1 cellular context compared by ENCODE assay signal in the genomic region with DNA sequence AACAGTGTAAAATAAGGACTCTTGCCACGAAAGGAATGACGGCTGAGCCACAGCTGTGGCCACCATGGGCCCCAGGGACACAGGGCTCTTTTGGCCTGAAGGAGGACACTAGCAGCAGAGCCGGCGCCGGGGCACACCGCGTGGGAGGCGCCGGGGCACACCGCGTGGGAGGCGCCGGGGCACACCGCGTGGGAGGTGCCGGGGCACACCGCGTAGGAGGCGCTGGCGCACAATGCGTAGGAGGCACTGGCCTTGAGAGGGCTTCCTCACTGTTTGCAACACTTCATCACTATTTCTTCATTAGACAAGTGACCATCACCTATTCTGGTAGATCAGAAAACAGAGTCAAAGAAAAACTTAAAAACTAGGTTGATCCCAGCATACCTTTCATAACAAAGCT.
TF ChIP-seq lines count a peak whose summit lies in the region.

No MANE protein-coding gene starts in this region.

TF ChIP-seq in GM23338, 12 proteins besides CTCF, POLR2A, EP300 and RAD21:
- TF ChIP-seq, protein P1, sequence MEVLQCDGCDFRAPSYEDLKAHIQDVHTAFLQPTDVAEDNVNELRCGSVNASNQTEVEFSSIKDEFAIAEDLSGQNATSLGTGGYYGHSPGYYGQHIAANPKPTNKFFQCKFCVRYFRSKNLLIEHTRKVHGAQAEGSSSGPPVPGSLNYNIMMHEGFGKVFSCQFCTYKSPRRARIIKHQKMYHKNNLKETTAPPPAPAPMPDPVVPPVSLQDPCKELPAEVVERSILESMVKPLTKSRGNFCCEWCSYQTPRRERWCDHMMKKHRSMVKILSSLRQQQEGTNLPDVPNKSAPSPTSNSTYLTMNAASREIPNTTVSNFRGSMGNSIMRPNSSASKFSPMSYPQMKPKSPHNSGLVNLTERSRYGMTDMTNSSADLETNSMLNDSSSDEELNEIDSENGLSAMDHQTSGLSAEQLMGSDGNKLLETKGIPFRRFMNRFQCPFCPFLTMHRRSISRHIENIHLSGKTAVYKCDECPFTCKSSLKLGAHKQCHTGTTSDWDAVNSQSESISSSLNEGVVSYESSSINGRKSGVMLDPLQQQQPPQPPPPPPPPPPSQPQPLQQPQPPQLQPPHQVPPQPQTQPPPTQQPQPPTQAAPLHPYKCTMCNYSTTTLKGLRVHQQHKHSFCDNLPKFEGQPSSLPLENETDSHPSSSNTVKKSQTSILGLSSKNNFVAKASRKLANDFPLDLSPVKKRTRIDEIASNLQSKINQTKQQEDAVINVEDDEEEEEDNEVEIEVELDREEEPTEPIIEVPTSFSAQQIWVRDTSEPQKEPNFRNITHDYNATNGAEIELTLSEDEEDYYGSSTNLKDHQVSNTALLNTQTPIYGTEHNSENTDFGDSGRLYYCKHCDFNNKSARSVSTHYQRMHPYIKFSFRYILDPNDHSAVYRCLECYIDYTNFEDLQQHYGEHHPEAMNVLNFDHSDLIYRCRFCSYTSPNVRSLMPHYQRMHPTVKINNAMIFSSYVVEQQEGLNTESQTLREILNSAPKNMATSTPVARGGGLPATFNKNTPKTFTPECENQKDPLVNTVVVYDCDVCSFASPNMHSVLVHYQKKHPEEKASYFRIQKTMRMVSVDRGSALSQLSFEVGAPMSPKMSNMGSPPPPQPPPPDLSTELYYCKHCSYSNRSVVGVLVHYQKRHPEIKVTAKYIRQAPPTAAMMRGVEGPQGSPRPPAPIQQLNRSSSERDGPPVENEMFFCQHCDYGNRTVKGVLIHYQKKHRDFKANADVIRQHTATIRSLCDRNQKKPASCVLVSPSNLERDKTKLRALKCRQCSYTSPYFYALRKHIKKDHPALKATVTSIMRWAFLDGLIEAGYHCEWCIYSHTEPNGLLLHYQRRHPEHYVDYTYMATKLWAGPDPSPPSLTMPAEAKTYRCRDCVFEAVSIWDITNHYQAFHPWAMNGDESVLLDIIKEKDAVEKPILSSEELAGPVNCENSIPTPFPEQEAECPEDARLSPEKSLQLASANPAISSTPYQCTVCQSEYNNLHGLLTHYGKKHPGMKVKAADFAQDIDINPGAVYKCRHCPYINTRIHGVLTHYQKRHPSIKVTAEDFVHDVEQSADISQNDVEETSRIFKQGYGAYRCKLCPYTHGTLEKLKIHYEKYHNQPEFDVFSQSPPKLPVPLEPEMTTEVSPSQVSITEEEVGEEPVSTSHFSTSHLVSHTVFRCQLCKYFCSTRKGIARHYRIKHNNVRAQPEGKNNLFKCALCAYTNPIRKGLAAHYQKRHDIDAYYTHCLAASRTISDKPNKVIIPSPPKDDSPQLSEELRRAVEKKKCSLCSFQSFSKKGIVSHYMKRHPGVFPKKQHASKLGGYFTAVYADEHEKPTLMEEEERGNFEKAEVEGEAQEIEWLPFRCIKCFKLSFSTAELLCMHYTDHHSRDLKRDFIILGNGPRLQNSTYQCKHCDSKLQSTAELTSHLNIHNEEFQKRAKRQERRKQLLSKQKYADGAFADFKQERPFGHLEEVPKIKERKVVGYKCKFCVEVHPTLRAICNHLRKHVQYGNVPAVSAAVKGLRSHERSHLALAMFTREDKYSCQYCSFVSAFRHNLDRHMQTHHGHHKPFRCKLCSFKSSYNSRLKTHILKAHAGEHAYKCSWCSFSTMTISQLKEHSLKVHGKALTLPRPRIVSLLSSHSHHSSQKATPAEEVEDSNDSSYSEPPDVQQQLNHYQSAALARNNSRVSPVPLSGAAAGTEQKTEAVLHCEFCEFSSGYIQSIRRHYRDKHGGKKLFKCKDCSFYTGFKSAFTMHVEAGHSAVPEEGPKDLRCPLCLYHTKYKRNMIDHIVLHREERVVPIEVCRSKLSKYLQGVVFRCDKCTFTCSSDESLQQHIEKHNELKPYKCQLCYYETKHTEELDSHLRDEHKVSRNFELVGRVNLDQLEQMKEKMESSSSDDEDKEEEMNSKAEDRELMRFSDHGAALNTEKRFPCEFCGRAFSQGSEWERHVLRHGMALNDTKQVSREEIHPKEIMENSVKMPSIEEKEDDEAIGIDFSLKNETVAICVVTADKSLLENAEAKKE (CRISPR knock-in tag; IDR thresholded peaks at IDR 0.05) = no peak
- TF ChIP-seq, protein P2, sequence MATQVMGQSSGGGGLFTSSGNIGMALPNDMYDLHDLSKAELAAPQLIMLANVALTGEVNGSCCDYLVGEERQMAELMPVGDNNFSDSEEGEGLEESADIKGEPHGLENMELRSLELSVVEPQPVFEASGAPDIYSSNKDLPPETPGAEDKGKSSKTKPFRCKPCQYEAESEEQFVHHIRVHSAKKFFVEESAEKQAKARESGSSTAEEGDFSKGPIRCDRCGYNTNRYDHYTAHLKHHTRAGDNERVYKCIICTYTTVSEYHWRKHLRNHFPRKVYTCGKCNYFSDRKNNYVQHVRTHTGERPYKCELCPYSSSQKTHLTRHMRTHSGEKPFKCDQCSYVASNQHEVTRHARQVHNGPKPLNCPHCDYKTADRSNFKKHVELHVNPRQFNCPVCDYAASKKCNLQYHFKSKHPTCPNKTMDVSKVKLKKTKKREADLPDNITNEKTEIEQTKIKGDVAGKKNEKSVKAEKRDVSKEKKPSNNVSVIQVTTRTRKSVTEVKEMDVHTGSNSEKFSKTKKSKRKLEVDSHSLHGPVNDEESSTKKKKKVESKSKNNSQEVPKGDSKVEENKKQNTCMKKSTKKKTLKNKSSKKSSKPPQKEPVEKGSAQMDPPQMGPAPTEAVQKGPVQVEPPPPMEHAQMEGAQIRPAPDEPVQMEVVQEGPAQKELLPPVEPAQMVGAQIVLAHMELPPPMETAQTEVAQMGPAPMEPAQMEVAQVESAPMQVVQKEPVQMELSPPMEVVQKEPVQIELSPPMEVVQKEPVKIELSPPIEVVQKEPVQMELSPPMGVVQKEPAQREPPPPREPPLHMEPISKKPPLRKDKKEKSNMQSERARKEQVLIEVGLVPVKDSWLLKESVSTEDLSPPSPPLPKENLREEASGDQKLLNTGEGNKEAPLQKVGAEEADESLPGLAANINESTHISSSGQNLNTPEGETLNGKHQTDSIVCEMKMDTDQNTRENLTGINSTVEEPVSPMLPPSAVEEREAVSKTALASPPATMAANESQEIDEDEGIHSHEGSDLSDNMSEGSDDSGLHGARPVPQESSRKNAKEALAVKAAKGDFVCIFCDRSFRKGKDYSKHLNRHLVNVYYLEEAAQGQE (IDR thresholded peaks at IDR 0.05; ENCODE audit: unreplicated experiment) = no peak
- TF ChIP-seq EZH2phosphoT487 (IDR thresholded peaks at IDR 0.05; ENCODE audit: unreplicated experiment) (no peak), CREB1 (CRISPR knock-in tag; IDR thresholded peaks at IDR 0.05; ENCODE audit: low read depth) (no peak), EZH2 (IDR thresholded peaks at IDR 0.05; ENCODE audit: low read depth, unreplicated experiment) (no peak), ZNF331 (CRISPR knock-in tag; IDR thresholded peaks at IDR 0.05; ENCODE audit: low read depth) (no peak), ZNF114 (CRISPR knock-in tag; IDR thresholded peaks at IDR 0.05) (no peak)
- TF ChIP-seq, protein P3, sequence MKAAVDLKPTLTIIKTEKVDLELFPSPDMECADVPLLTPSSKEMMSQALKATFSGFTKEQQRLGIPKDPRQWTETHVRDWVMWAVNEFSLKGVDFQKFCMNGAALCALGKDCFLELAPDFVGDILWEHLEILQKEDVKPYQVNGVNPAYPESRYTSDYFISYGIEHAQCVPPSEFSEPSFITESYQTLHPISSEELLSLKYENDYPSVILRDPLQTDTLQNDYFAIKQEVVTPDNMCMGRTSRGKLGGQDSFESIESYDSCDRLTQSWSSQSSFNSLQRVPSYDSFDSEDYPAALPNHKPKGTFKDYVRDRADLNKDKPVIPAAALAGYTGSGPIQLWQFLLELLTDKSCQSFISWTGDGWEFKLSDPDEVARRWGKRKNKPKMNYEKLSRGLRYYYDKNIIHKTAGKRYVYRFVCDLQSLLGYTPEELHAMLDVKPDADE (IDR thresholded peaks at IDR 0.05) = no peak
